Comparison of ENCODE assay signal across 8 cellular contexts in the genomic region with DNA sequence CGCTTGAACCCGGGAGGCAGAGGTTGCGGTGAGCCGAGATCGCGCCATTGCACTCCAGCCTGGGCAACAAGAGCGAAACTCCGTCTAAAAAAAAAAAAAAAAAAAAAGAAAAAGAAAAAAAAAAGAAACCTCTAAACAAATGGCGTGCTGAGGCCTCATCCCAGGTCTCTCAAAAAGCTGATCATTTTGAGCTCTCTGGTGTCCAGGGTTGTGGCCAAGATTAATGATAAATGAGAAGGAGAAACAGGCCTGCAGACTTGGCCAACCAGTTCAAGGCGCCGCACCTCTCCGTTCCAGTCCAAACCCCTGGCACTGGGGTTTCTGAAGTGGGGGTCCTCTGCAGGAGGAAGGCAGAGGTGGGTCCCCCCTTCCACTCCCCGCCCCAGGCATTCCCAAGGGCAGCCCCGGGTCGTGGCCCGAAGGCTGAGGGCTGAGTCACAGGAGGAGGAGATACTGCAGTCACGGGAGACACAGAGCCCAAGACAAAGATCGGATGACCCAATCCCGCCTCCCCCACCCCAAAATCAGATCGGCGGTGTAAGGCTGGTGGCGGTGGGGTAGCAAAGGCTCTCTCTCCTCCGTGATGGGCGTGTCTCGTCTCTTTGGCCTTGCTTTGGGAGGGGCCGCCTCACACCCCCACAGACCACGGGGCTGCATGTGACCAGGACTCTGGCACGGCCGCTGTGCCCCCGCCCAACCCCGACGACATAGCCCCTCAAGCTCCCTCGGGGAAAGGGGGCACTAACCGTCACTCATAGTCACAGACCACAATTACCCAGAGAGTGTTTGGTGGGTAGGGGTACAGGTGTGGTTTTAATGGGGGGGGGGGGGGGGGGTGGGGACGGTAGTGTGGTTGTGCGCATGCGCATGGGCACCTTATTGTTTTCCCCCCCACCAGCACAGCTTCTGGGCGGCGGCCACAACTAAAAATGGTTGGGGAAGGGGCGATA. TPM values are rescaled to one million over a fixed set of nuclear protein-coding genes. Genes with fewer than 3 reads are reported as not detected.
A peak's percentile ranks its signal among the peaks of the same experiment; 100 is the strongest.
DNase-seq lines count a peak whose midpoint lies in the region; ATAC-seq, FAIRE-seq and TF ChIP-seq lines count a peak whose summit lies in the region.

No MANE protein-coding gene starts in this region.

- no peaks in the 10 kb centered on the region for H3K9me3 ChIP-seq in A549

- TF ChIP-seq RAD21 in A549 (conservative IDR thresholded peaks at IDR 0.05 in 1 of 2, IDR thresholded peaks at IDR 0.05 in 1 of 2): no peak

- TF ChIP-seq POLR2A in A549 (IDR thresholded peaks at IDR 0.05; ENCODE audit: low read length): 0 out of 2 replicates have a peak, but pooled peaks have one; percentile 21

- no peak for TF ChIP-seq EP300 in A549 (IDR thresholded peaks at IDR 0.05)

- H3K27me3 Mint-ChIP-seq in activated T-helper 2 cell treated with anti-CD3 and anti-CD28 coated beads, Interferon-gamma antibody, Interleukin-2, Interleukin-4, amounts not matched to agents 10 μg/mL and 5 μg/mL and 100 μg/mL, durations not matched to agents 14 hours and 24 hours and 36 hours (ENCODE audit: low read depth): peaks cover 10% of the 10 kb centered on the region
- no peaks in the 10 kb centered on the region for H3K27me3 Mint-ChIP-seq in nephron (ENCODE audit: low read depth)

- FAIRE-seq in A549 (lab: Jason Lieb, UNC): no peak

- H3K4me1 ChIP-seq in A549 (peaks cover 29% of the 10 kb centered on the region), foreskin keratinocyte (no peaks in the 10 kb centered on the region)

- intact Hi-C loops in activated T-helper 2 cell treated with anti-CD3 and anti-CD28 coated beads, Interferon-gamma antibody, Interleukin-2, Interleukin-4, amounts not matched to agents 10 μg/mL and 5 μg/mL and 100 μg/mL, durations not matched to agents 14 hours and 24 hours and 36 hours (cut with micrococcal nuclease): loop anchor here (5.0 kb wide), 3 partner anchors 151 to 461 kb away; a partner anchor contains a TSS

- CTCF ChIA-PET in A549 (lab: Yijun Ruan, JAX): interaction anchor here (0.6 to 3.1 kb wide), 7 partner anchors 8 to 551 kb away, joined by 3 to 11 read pairs (median 7); a partner anchor contains a TSS

- POLR2A ChIA-PET in A549 (lab: Yijun Ruan, JAX): interaction anchor here (0.8 to 6.0 kb wide), 5 partner anchors 14 to 311 kb away, joined by 3 to 40 read pairs (median 7); a partner anchor contains a TSS

- WGBS in A549 (ENCODE audit: missing lambda C conversion rate): 24% methylated on average over 39 of the region's 40 CpGs

- peak; percentile 49 to 58 for ATAC-seq in A549
- ATAC-seq in foreskin keratinocyte: peak; percentile 17
- no peak for ATAC-seq in GM19324 (IDR thresholded peaks at IDR 0.05; ENCODE audit: low FRiP score, unreplicated experiment)

- peak overlapping the region; percentile 69 for H3K4me3 ChIP-seq in A549

- H3K4me1 Mint-ChIP-seq in activated T-helper 2 cell treated with anti-CD3 and anti-CD28 coated beads, Interferon-gamma antibody, Interleukin-2, Interleukin-4, amounts not matched to agents 10 μg/mL and 5 μg/mL and 100 μg/mL, durations not matched to agents 14 hours and 24 hours and 36 hours (ENCODE audit: low read depth): peaks cover 26% of the 10 kb centered on the region
- H3K4me1 Mint-ChIP-seq in nephron: peaks cover 30% of the 10 kb centered on the region

- H3K4me2 ChIP-seq in A549: peak overlapping the region; percentile 98

- no peak overlapping the region for H3K27ac Mint-ChIP-seq in activated T-helper 2 cell treated with anti-CD3 and anti-CD28 coated beads, Interferon-gamma antibody, Interleukin-2, Interleukin-4, amounts not matched to agents 10 μg/mL and 5 μg/mL and 100 μg/mL, durations not matched to agents 14 hours and 24 hours and 36 hours
- H3K27ac Mint-ChIP-seq in nephron: peak overlapping the region; percentile 79 to 91 (median 86)

- no peaks in the 10 kb centered on the region for H3K36me3 Mint-ChIP-seq in activated T-helper 2 cell treated with anti-CD3 and anti-CD28 coated beads, Interferon-gamma antibody, Interleukin-2, Interleukin-4, amounts not matched to agents 10 μg/mL and 5 μg/mL and 100 μg/mL, durations not matched to agents 14 hours and 24 hours and 36 hours (ENCODE audit: low read depth)
- peaks cover 10% of the 10 kb centered on the region for H3K36me3 Mint-ChIP-seq in nephron (ENCODE audit: low read depth)

- DNase-seq in A549 (ENCODE audit: low read depth in 1 of 2, low spot score in 1 of 2): peak; percentile 70 to 89
- DNase-seq in GM04504 (ENCODE audit: low read depth): peak; percentile 66
- DNase-seq in NCI-H345 treated with DMSO at 0.1 percent for 48 hours (lab: John Stamatoyannopoulos, UW; ENCODE audit: unreplicated experiment): peak; percentile 13
- no peak for DNase-seq in activated T-helper 2 cell treated with anti-CD3 and anti-CD28 coated beads, Interferon-gamma antibody, Interleukin-2, Interleukin-4, amounts not matched to agents 10 μg/mL and 5 μg/mL and 100 μg/mL, durations not matched to agents 14 hours and 24 hours and 36 hours (ENCODE audit: low spot score)
- peak in 1 of 2 donors; percentile 48 for DNase-seq in foreskin keratinocyte
- no peak for DNase-seq in central memory CD4-positive, alpha-beta T cell

- peaks cover 8% of the 10 kb centered on the region for H3K27me3 ChIP-seq in foreskin keratinocyte

- TF ChIP-seq CTCF in A549 (IDR thresholded peaks at IDR 0.05): no peak
- no peak for TF ChIP-seq CTCF in foreskin keratinocyte (conservative IDR thresholded peaks at IDR 0.05)
- no peak for TF ChIP-seq CTCF in nephron (IDR thresholded peaks at IDR 0.05; ENCODE audit: unreplicated experiment in 3 of 3)

- H3K4me3 Mint-ChIP-seq in activated T-helper 2 cell treated with anti-CD3 and anti-CD28 coated beads, Interferon-gamma antibody, Interleukin-2, Interleukin-4, amounts not matched to agents 10 μg/mL and 5 μg/mL and 100 μg/mL, durations not matched to agents 14 hours and 24 hours and 36 hours (ENCODE audit: low read depth): peak overlapping the region; percentile 82
- peak overlapping the region; percentile 93 to 95 (median 95) for H3K4me3 Mint-ChIP-seq in nephron

- H3K27ac ChIP-seq in A549: peak overlapping the region; percentile 91 to 92
- peak overlapping the region; percentile 71 for H3K27ac ChIP-seq in foreskin keratinocyte

- no peaks in the 10 kb centered on the region for H3K9me3 Mint-ChIP-seq in activated T-helper 2 cell treated with anti-CD3 and anti-CD28 coated beads, Interferon-gamma antibody, Interleukin-2, Interleukin-4, amounts not matched to agents 10 μg/mL and 5 μg/mL and 100 μg/mL, durations not matched to agents 14 hours and 24 hours and 36 hours
- no peaks in the 10 kb centered on the region for H3K9me3 Mint-ChIP-seq in nephron

RNA-seq across cellular contexts. Expression of a gene that starts 1.1 kb away (rescaled TPM):
- 167 and 169 TPM in 2 replicates for polyA plus RNA-seq in A549 (2011; rRNA removed)
- 104 and 139 TPM in 2 replicates for polyA plus RNA-seq in A549 (2012; cell fraction: cytosol; rRNA removed)
- polyA plus RNA-seq in A549 (2012; cell fraction: nucleus; rRNA removed): 110 and 117 TPM in 2 replicates
- polyA plus RNA-seq in A549 (2017; fragmentation: RNase III; extraction: RNeasy Plus Mini Kit Qiagen cat#74134 plus additional on column Dnase treatment): 117 to 153 TPM (median 149 TPM) in 3 replicates
- 299 and 364 TPM in 2 replicates for polyA minus RNA-seq in A549 (2011; rRNA and poly(A)+ RNA removed)
- total RNA-seq in activated T-helper 2 cell treated with anti-CD3 and anti-CD28 coated beads, Interferon-gamma antibody, Interleukin-2, Interleukin-4, amounts not matched to agents 10 μg/mL and 5 μg/mL and 100 μg/mL, durations not matched to agents 14 hours and 24 hours and 36 hours: 18.6 and 21.7 TPM in 2 replicates
- 91.2 and 121 TPM in 2 replicates for total RNA-seq in foreskin keratinocyte
- 93.9 and 112 TPM in 2 replicates for polyA plus RNA-seq in foreskin keratinocyte

RNA-seq across cellular contexts. Expression of a gene that starts 4.0 kb away (rescaled TPM):
- polyA plus RNA-seq in A549 (2011; rRNA removed): 0.19 and 0.33 TPM in 2 replicates
- 0.19 and 0.21 TPM in 2 replicates for polyA plus RNA-seq in A549 (2012; cell fraction: cytosol; rRNA removed)
- polyA plus RNA-seq in A549 (2012; cell fraction: nucleus; rRNA removed): 0.11 and 0.17 TPM in 2 replicates
- 0.14 to 0.37 TPM (median 0.28 TPM) in 3 replicates for polyA plus RNA-seq in A549 (2017; fragmentation: RNase III; extraction: RNeasy Plus Mini Kit Qiagen cat#74134 plus additional on column Dnase treatment)
- polyA minus RNA-seq in A549 (2011; rRNA and poly(A)+ RNA removed): 0.44 TPM in 1 of 2 replicates, not detected in the other
- 0.05 TPM in 1 of 2 replicates, not detected in the other for total RNA-seq in activated T-helper 2 cell treated with anti-CD3 and anti-CD28 coated beads, Interferon-gamma antibody, Interleukin-2, Interleukin-4, amounts not matched to agents 10 μg/mL and 5 μg/mL and 100 μg/mL, durations not matched to agents 14 hours and 24 hours and 36 hours
- 0.14 TPM in 2 replicates for total RNA-seq in foreskin keratinocyte
- 0.17 and 0.25 TPM in 2 replicates for polyA plus RNA-seq in foreskin keratinocyte

RNA-seq across cellular contexts. Expression of a gene that starts 14.5 kb away (rescaled TPM):
- 20.2 and 21.3 TPM in 2 replicates for polyA plus RNA-seq in A549 (2011; rRNA removed)
- 15.4 and 17.0 TPM in 2 replicates for polyA plus RNA-seq in A549 (2012; cell fraction: cytosol; rRNA removed)
- 21.1 and 22.2 TPM in 2 replicates for polyA plus RNA-seq in A549 (2012; cell fraction: nucleus; rRNA removed)
- polyA plus RNA-seq in A549 (2017; fragmentation: RNase III; extraction: RNeasy Plus Mini Kit Qiagen cat#74134 plus additional on column Dnase treatment): 10.6 to 12.9 TPM (median 10.8 TPM) in 3 replicates
- 15.6 and 18.7 TPM in 2 replicates for polyA minus RNA-seq in A549 (2011; rRNA and poly(A)+ RNA removed)
- total RNA-seq in activated T-helper 2 cell treated with anti-CD3 and anti-CD28 coated beads, Interferon-gamma antibody, Interleukin-2, Interleukin-4, amounts not matched to agents 10 μg/mL and 5 μg/mL and 100 μg/mL, durations not matched to agents 14 hours and 24 hours and 36 hours: 49.1 and 51.2 TPM in 2 replicates
- total RNA-seq in foreskin keratinocyte: 36.3 and 40.6 TPM in 2 replicates
- 57.0 and 72.2 TPM in 2 replicates for polyA plus RNA-seq in foreskin keratinocyte

RNA-seq across cellular contexts. Expression of a gene that starts 22.8 kb away (rescaled TPM):
- 5,588 and 5,746 TPM in 2 replicates for polyA plus RNA-seq in A549 (2011; rRNA removed)
- 4,727 and 6,200 TPM in 2 replicates for polyA plus RNA-seq in A549 (2012; cell fraction: cytosol; rRNA removed)
- 1,193 and 1,398 TPM in 2 replicates for polyA plus RNA-seq in A549 (2012; cell fraction: nucleus; rRNA removed)
- 2,894 to 2,977 TPM (median 2,925 TPM) in 3 replicates for polyA plus RNA-seq in A549 (2017; fragmentation: RNase III; extraction: RNeasy Plus Mini Kit Qiagen cat#74134 plus additional on column Dnase treatment)
- 2,117 and 2,446 TPM in 2 replicates for polyA minus RNA-seq in A549 (2011; rRNA and poly(A)+ RNA removed)
- 1,137 and 1,172 TPM in 2 replicates for total RNA-seq in activated T-helper 2 cell treated with anti-CD3 and anti-CD28 coated beads, Interferon-gamma antibody, Interleukin-2, Interleukin-4, amounts not matched to agents 10 μg/mL and 5 μg/mL and 100 μg/mL, durations not matched to agents 14 hours and 24 hours and 36 hours
- 1,868 and 1,991 TPM in 2 replicates for total RNA-seq in foreskin keratinocyte
- 3,580 and 3,581 TPM in 2 replicates for polyA plus RNA-seq in foreskin keratinocyte

RNA-seq across cellular contexts. Expression of a gene that starts 40.7 kb away (rescaled TPM):
- polyA plus RNA-seq in A549 (2011; rRNA removed) (19.1 and 21.4 TPM in 2 replicates), A549 (2017; fragmentation: RNase III; extraction: RNeasy Plus Mini Kit Qiagen cat#74134 plus additional on column Dnase treatment) (18.7 to 19.7 TPM (median 19.5 TPM) in 3 replicates), foreskin keratinocyte (6.1 and 6.6 TPM in 2 replicates)
- polyA plus RNA-seq in A549 (2012; cell fraction: cytosol; rRNA removed): 14.1 and 14.7 TPM in 2 replicates
- polyA plus RNA-seq in A549 (2012; cell fraction: nucleus; rRNA removed): 17.2 and 17.3 TPM in 2 replicates
- polyA minus RNA-seq in A549 (2011; rRNA and poly(A)+ RNA removed): 18.3 TPM in 2 replicates
- 18.7 and 19.9 TPM in 2 replicates for total RNA-seq in activated T-helper 2 cell treated with anti-CD3 and anti-CD28 coated beads, Interferon-gamma antibody, Interleukin-2, Interleukin-4, amounts not matched to agents 10 μg/mL and 5 μg/mL and 100 μg/mL, durations not matched to agents 14 hours and 24 hours and 36 hours
- total RNA-seq in foreskin keratinocyte: 9.7 and 10.5 TPM in 2 replicates

Comparison
In these comparisons a context has a peak if more than half of its experiments do, and no peak if none do; other contexts are left out.
1. DNase-seq: peak in A549 (2 of 2), GM04504 (single experiment) and NCI-H345 treated with DMSO at 0.1 percent for 48 hours (single experiment); none in activated T-helper 2 cell treated with anti-CD3 and anti-CD28 coated beads, Interferon-gamma antibody, Interleukin-2, Interleukin-4, amounts not matched to agents 10 μg/mL and 5 μg/mL and 100 μg/mL, durations not matched to agents 14 hours and 24 hours and 36 hours (single experiment) and central memory CD4-positive, alpha-beta T cell (single experiment).